In genomic region chr12:109463776-109464175, GRCh38 we compare ENCODE assay signal across 9 cellular contexts. TPM values are rescaled to one million over a fixed set of nuclear protein-coding genes. Genes with fewer than 3 reads are reported as not detected.
DNase-seq lines count a peak whose midpoint lies in the region; ATAC-seq and TF ChIP-seq lines count a peak whose summit lies in the region.
"Had no signal": no experiment of that assay in that cellular context is flagged by ENCODE, and none has a peak within 500 bp of the region (broad histone marks: within the 10 kb centered on the region; RNA-seq: fewer than 3 reads in every experiment).

No MANE protein-coding gene starts in this region.

- no peak for TF ChIP-seq CTCF in GM23338 (conservative IDR thresholded peaks at IDR 0.05; ENCODE audit: low read depth in 2 of 2)
- TF ChIP-seq CTCF in WTC11 (IDR thresholded peaks at IDR 0.05), result no peak
- no peak for TF ChIP-seq CTCF in hepatocyte (IDR thresholded peaks at IDR 0.05; ENCODE audit: poor library complexity)

- 41% methylated on average over 5 of the region's 5 CpGs for WGBS in hepatocyte (ENCODE audit: low lambda C conversion rate, missing lambda C conversion rate)

- H3K9me2 ChIP-seq in GM23338 (ENCODE audit: insufficient read depth), result no peaks in the 10 kb centered on the region
- H3K9me2 ChIP-seq in hepatocyte (replicated peaks; ENCODE audit: insufficient read depth), result no peaks in the 10 kb centered on the region

- H3K27ac ChIP-seq in GM23338 (ENCODE audit: low read depth) (peak overlapping the region; percentile 89), hepatocyte (peak overlapping the region; percentile 95), skeletal muscle tissue (ENCODE audit: low read depth, low read length) (peak overlapping the region; percentile 93)

- no peaks in the 10 kb centered on the region for H3K27me3 ChIP-seq in GM23338 (ENCODE audit: insufficient read depth)
- no peaks in the 10 kb centered on the region for H3K27me3 ChIP-seq in hepatocyte
- H3K27me3 ChIP-seq in skeletal muscle tissue (ENCODE audit: control insufficient read depth in 3 of 3, insufficient read depth in 3 of 3, low read length in 3 of 3), result no peaks in the 10 kb centered on the region

- H3K4me1 Mint-ChIP-seq in GM23338 (peaks cover 82% of the 10 kb centered on the region), WTC11 (peaks cover 87% of the 10 kb centered on the region)

- H3K4me2 ChIP-seq in GM23338 (peak overlapping the region; percentile 50), hepatocyte (peak overlapping the region; percentile 67)

- H3K79me2 ChIP-seq in GM23338 (replicated peaks; ENCODE audit: insufficient read depth), result peaks cover 93% of the 10 kb centered on the region
- H3K79me2 ChIP-seq in hepatocyte, result peaks cover 70% of the 10 kb centered on the region

- H3K27me3 Mint-ChIP-seq in GM23338 (ENCODE audit: insufficient read depth, low read depth, poor library complexity) (peaks cover 15% of the 10 kb centered on the region), WTC11 (ENCODE audit: low read depth) (no peaks in the 10 kb centered on the region)
- H3K27me3 Mint-ChIP-seq: stimulated activated naive CD8-positive, alpha-beta T cell treated with anti-CD3 and anti-CD28 coated beads, Interleukin-15, Interleukin-2, amounts not matched to agents 100 ng/mL and 50 ng/mL, for 24 hours had no signal

- H3K4me3 ChIP-seq in GM23338 (peak overlapping the region; percentile 34), hepatocyte (no peak overlapping the region), skeletal muscle tissue (ENCODE audit: low read length in 3 of 3) (peak overlapping the region; percentile 23 to 65 (median 49))

- CTCF ChIA-PET in WTC11 (lab: Charles Lee), result interaction anchor here (0.6 to 5.2 kb wide), 6 partner anchors 13 to 636 kb away, joined by 3 to 52 read pairs (median 5); no protein-coding TSS in a partner anchor

- peak overlapping the region; percentile 54 to 79 (median 77) for H3K9ac ChIP-seq in skeletal muscle tissue (ENCODE audit: low read depth in 1 of 3, low read length in 3 of 3)

- H3K27ac Mint-ChIP-seq in GM23338 (peak overlapping the region; percentile 91), WTC11 (peak overlapping the region; percentile 99)

- peaks cover 5% of the 10 kb centered on the region; the same call in 1 of the 2 replicates for H3F3A ChIP-seq in GM23338 (replicated peaks; ENCODE audit: low read depth)

- POLR2A ChIA-PET in WTC11 (lab: Charles Lee), result interaction anchor here (0.5 to 1.3 kb wide), 3 partner anchors 10 to 29 kb away, joined by 3 to 4 read pairs (median 4); no protein-coding TSS in a partner anchor

- H3K4me3 Mint-ChIP-seq in GM23338 (peak overlapping the region; percentile 25; the same call in 2 of the 3 replicates), WTC11 (0 out of 2 replicates have a peak overlapping the region, but pooled peaks have one; percentile 39)
- H3K4me3 Mint-ChIP-seq: stimulated activated naive CD8-positive, alpha-beta T cell treated with anti-CD3 and anti-CD28 coated beads, Interleukin-15, Interleukin-2, amounts not matched to agents 100 ng/mL and 50 ng/mL, for 24 hours had no signal

- H3K9me3 Mint-ChIP-seq in GM23338 (no peaks in the 10 kb centered on the region), WTC11 (no peaks in the 10 kb centered on the region)
- H3K9me3 Mint-ChIP-seq: stimulated activated naive CD8-positive, alpha-beta T cell treated with anti-CD3 and anti-CD28 coated beads, Interleukin-15, Interleukin-2, amounts not matched to agents 100 ng/mL and 50 ng/mL, for 24 hours had no signal

- H3K4me1 ChIP-seq in GM23338 (ENCODE audit: insufficient read depth) (peaks cover 71% of the 10 kb centered on the region), hepatocyte (ENCODE audit: insufficient read depth) (peaks cover 46% of the 10 kb centered on the region), skeletal muscle tissue (ENCODE audit: control insufficient read depth in 3 of 3, insufficient read depth in 3 of 3, low read length in 3 of 3) (peaks cover 80 to 85% (median 82%) of the 10 kb centered on the region in 3 donors)

- ATAC-seq in GM23338 (no peak; the same call in 2 of the 3 replicates), WTC11 (no peak), GM18861 (IDR thresholded peaks at IDR 0.05; ENCODE audit: unreplicated experiment) (no peak)

- H2AFZ ChIP-seq in GM23338 (no peak overlapping the region), hepatocyte (no peak overlapping the region)

- peaks cover 9% of the 10 kb centered on the region; the same call in 1 of the 2 replicates for H4K20me1 ChIP-seq in GM23338 (replicated peaks; ENCODE audit: insufficient read depth)
- H4K20me1 ChIP-seq in hepatocyte (ENCODE audit: insufficient read depth, poor library complexity, severe bottlenecking), result peaks cover 5% of the 10 kb centered on the region

- no peaks in the 10 kb centered on the region; the same call in 1 of the 2 replicates for H3K36me3 ChIP-seq in GM23338 (ENCODE audit: insufficient read depth)
- H3K36me3 ChIP-seq in hepatocyte (replicated peaks; ENCODE audit: insufficient read depth, low read depth), result no peaks in the 10 kb centered on the region
- H3K36me3 ChIP-seq in skeletal muscle tissue (ENCODE audit: control insufficient read depth in 3 of 3, insufficient read depth in 3 of 3, low read length in 3 of 3), result peaks cover 12 to 18% (median 15%) of the 10 kb centered on the region in 3 donors

- peaks cover 21% of the 10 kb centered on the region for H3K36me3 Mint-ChIP-seq in GM23338 (ENCODE audit: low read depth)
- peaks cover 28% of the 10 kb centered on the region for H3K36me3 Mint-ChIP-seq in WTC11

- no peaks in the 10 kb centered on the region for H3K9me3 ChIP-seq in hepatocyte (ENCODE audit: low read depth)
- no peaks in the 10 kb centered on the region for H3K9me3 ChIP-seq in skeletal muscle tissue (ENCODE audit: control insufficient read depth in 3 of 3, low read length in 3 of 3)

- DNase-seq in GM23338 (ENCODE audit: low spot score) (no peak), WTC11 (ENCODE audit: low spot score) (no peak), hepatocyte (ENCODE audit: low spot score) (no peak), NCI-H187 treated with DMSO at 0.1 percent for 48 hours (lab: John Stamatoyannopoulos, UW) (no peak), NK-92 (lab: John Stamatoyannopoulos, UW; ENCODE audit: unreplicated experiment) (no peak)
- DNase-seq in activated CD8-positive, alpha-beta memory T cell treated with anti-CD3 and anti-CD28 coated beads for 24 hours, result no peak

TF ChIP-seq in GM23338, 12 proteins besides CTCF, POLR2A, EP300 and RAD21 (continues in another document):
- TF ChIP-seq STAT1 (IDR thresholded peaks at IDR 0.05; ENCODE audit: unreplicated experiment), result no peak
- no peak for TF ChIP-seq ZNF331 (CRISPR knock-in tag; IDR thresholded peaks at IDR 0.05; ENCODE audit: low read depth)
- TF ChIP-seq ETS1 (IDR thresholded peaks at IDR 0.05), result no peak
- no peak for TF ChIP-seq NANOG (IDR thresholded peaks at IDR 0.05; ENCODE audit: borderline replicate concordance)
- no peak for TF ChIP-seq ZNF114 (CRISPR knock-in tag; IDR thresholded peaks at IDR 0.05)
- no peak for TF ChIP-seq POLR2AphosphoS5 (IDR thresholded peaks at IDR 0.05; ENCODE audit: low read depth)
- no peak for TF ChIP-seq CREB1 (CRISPR knock-in tag; IDR thresholded peaks at IDR 0.05; ENCODE audit: low read depth)
- no peak for TF ChIP-seq EZH2phosphoT487 (IDR thresholded peaks at IDR 0.05; ENCODE audit: unreplicated experiment)

TF ChIP-seq in WTC11, 78 proteins besides CTCF, POLR2A, EP300 and RAD21 (continues in another document):
- no peak for TF ChIP-seq CBFB (CRISPR knock-in tag; IDR thresholded peaks at IDR 0.05; ENCODE audit: low read depth)
- no peak for TF ChIP-seq TEAD1 (CRISPR knock-in tag; IDR thresholded peaks at IDR 0.05)
- no peak for TF ChIP-seq JUN (CRISPR knock-in tag; IDR thresholded peaks at IDR 0.05)
- no peak for TF ChIP-seq NFATC4 (CRISPR knock-in tag; IDR thresholded peaks at IDR 0.05)
- no peak for TF ChIP-seq ZNF317 (CRISPR knock-in tag; IDR thresholded peaks at IDR 0.05; ENCODE audit: borderline replicate concordance, low read depth)
- TF ChIP-seq NR3C1 (CRISPR knock-in tag; conservative IDR thresholded peaks at IDR 0.05; ENCODE audit: low read depth), result no peak
- no peak for TF ChIP-seq ZNF396 (CRISPR knock-in tag; IDR thresholded peaks at IDR 0.05; ENCODE audit: borderline replicate concordance)
- no peak for TF ChIP-seq FOXJ3 (CRISPR knock-in tag; IDR thresholded peaks at IDR 0.05; ENCODE audit: borderline replicate concordance)
- no peak for TF ChIP-seq TP53 (CRISPR knock-in tag; IDR thresholded peaks at IDR 0.05)
- no peak for TF ChIP-seq ZNF512 (CRISPR knock-in tag; IDR thresholded peaks at IDR 0.05; ENCODE audit: borderline replicate concordance)

RNA-seq across cellular contexts. Expression of gene KCTD10, which starts 13.3 kb away (rescaled TPM):
- 45.2 and 56.2 TPM in 2 replicates for total RNA-seq in GM23338 (2014; rRNA removed; shearing (Covaris generic))
- polyA plus RNA-seq in GM23338 (2016; fragmentation: Nextera tagmentation; extraction: Ambion mirVana) (15.8 and 16.8 TPM in 2 replicates), hepatocyte (29.4 and 38.9 TPM in 2 replicates)
- total RNA-seq in WTC11 (2021) (35.1 to 44.7 TPM (median 37.6 TPM) in 3 replicates), hepatocyte (29.7 and 37.0 TPM in 2 replicates), skeletal muscle tissue (24.0 TPM)

RNA-seq across cellular contexts. Expression of gene UBE3B, which starts 13.7 kb away (rescaled TPM):
- total RNA-seq in GM23338 (2014; rRNA removed; shearing (Covaris generic)), result 20.7 and 20.8 TPM in 2 replicates
- polyA plus RNA-seq in GM23338 (2016; fragmentation: Nextera tagmentation; extraction: Ambion mirVana) (20.8 and 26.8 TPM in 2 replicates), hepatocyte (20.1 and 22.7 TPM in 2 replicates)
- total RNA-seq in WTC11 (2021) (28.9 to 32.2 TPM (median 29.3 TPM) in 3 replicates), hepatocyte (30.5 and 35.5 TPM in 2 replicates), skeletal muscle tissue (21.4 TPM)
